Comparison of ENCODE assay signal across 12 cellular contexts in the genomic region with DNA sequence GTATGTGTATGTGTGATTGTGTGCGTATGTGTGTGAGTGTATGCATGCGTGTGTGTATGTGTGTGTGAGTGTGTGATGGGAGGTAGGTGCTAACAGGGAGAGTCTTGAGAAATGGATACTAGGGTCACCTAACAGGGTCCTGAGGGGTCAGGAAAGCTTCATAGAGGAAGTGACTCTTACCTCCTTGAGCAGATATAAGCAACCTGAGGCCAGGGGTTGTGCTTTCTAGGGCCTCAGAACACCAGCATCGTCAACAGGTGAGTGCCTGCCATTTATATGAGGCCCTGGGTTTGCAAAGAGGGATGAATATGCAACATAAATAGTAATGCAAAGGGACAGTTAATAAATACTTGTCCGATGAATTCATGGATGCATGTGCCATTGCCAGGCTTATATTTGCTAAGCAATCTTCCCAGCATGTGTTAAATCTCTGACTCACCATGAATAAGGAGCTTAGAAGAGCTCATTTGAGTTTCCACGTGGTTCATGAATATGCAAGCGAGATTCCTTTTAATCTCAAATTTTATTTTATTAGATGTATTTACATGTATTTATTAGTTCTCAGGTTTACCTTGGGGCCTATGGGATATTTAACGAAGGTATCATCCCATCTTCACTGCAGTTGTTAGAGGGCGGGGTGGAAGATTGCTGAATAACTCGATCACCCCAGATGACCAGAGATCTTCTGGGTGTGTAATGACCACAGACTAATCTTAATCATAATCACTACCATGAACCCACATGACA.
DNase-seq lines count a peak whose midpoint lies in the region; ATAC-seq and TF ChIP-seq lines count a peak whose summit lies in the region.
"Had no signal": no experiment of that assay in that cellular context is flagged by ENCODE, and none has a peak within 500 bp of the region (broad histone marks: within the 10 kb centered on the region; RNA-seq: fewer than 3 reads in every experiment).

No MANE protein-coding gene starts in this region.

- H3K14ac ChIP-seq in neuronal stem cell (ENCODE audit: low read length): no peak overlapping the region

- H3K23ac ChIP-seq in neuronal stem cell (ENCODE audit: low read depth, low read length, poor library complexity): no peak overlapping the region

- no peak for TF ChIP-seq CTCF in astrocyte of the spinal cord (IDR thresholded peaks at IDR 0.05; ENCODE audit: low read depth, low read length)

- no peak overlapping the region for H4K8ac ChIP-seq in neuronal stem cell (ENCODE audit: low read depth, low read length)

- H3K27me3 ChIP-seq in neuronal stem cell (ENCODE audit: control insufficient read depth in 3 of 3, insufficient read depth in 3 of 3, low read depth in 1 of 3, low read length in 3 of 3): no peaks in the 10 kb centered on the region

- ATAC-seq in HG03108 (IDR thresholded peaks at IDR 0.05; ENCODE audit: unreplicated experiment): no peak
- ATAC-seq in activated naive CD8-positive, alpha-beta T cell treated with anti-CD3 and anti-CD28 coated beads, Interleukin-2, amount 50 U/mL, for 24 hours: no peak

- no peak overlapping the region for H3K4me3 ChIP-seq in astrocyte of the spinal cord (ENCODE audit: low read depth, low read length)
- no peak overlapping the region for H3K4me3 ChIP-seq in neuronal stem cell (ENCODE audit: low read length in 2 of 2)
- H3K4me3 ChIP-seq: left ventricle myocardium inferior had no signal

- H3K27ac ChIP-seq in neuronal stem cell (replicated peaks; ENCODE audit: low read length): no peak overlapping the region
- H3K27ac ChIP-seq: left ventricle myocardium inferior had no signal

- no peak overlapping the region for H3K27ac Mint-ChIP-seq in activated naive CD8-positive, alpha-beta T cell treated with anti-CD3 and anti-CD28 coated beads, Interleukin-2, amount 50 U/mL, for 24 hours
- H3K27ac Mint-ChIP-seq: activated CD4-positive, alpha-beta memory T cell treated with anti-CD3 and anti-CD28 coated beads, Interleukin-2, amount 10 ng/mL, durations not matched to agents 7 days and 5 days; activated naive CD8-positive, alpha-beta T cell treated with anti-CD3 and anti-CD28 coated beads, Interleukin-2, amount 10 ng/mL, durations not matched to agents 7 days and 5 days had no signal

- no peak overlapping the region for H2BK15ac ChIP-seq in neuronal stem cell (ENCODE audit: low read length)

- H4K91ac ChIP-seq in neuronal stem cell (ENCODE audit: low read depth, low read length, poor library complexity): no peak overlapping the region

- peaks cover 3% of the 10 kb centered on the region for H3K27me3 Mint-ChIP-seq in activated naive CD8-positive, alpha-beta T cell treated with anti-CD3 and anti-CD28 coated beads, Interleukin-2, amount 50 U/mL, for 24 hours

- no peaks in the 10 kb centered on the region for H3K36me3 Mint-ChIP-seq in activated naive CD8-positive, alpha-beta T cell treated with anti-CD3 and anti-CD28 coated beads, Interleukin-2, amount 50 U/mL, for 24 hours (ENCODE audit: low read depth)
- H3K36me3 Mint-ChIP-seq: activated naive CD8-positive, alpha-beta T cell treated with anti-CD3 and anti-CD28 coated beads, Interleukin-2, amount 10 ng/mL, durations not matched to agents 7 days and 5 days had no signal

- 100% methylated on average over 2 of the region's 9 CpGs for WGBS in neuronal stem cell (ENCODE audit: extremely low coverage in 2 of 2, insufficient read length in 2 of 2, insufficient replicate concordance in 1 of 2), 2 donors

- no peak overlapping the region for H2BK5ac ChIP-seq in neuronal stem cell (ENCODE audit: low read length)

- in situ Hi-C loops in astrocyte of the spinal cord (cut with HindIII; ENCODE audit: low sequenced_read_pairs): no loop called here

- H2AFZ ChIP-seq in neuronal stem cell (ENCODE audit: low read length): no peak overlapping the region

- peak overlapping the region; percentile 43 for H2BK120ac ChIP-seq in neuronal stem cell (ENCODE audit: low read depth, low read length)

- no peaks in the 10 kb centered on the region for H3K36me3 ChIP-seq in neuronal stem cell (replicated peaks in 1 of 2; ENCODE audit: control insufficient read depth in 2 of 2, insufficient read depth in 2 of 2, low read length in 2 of 2)
- H3K36me3 ChIP-seq: left ventricle myocardium inferior had no signal

- no peaks in the 10 kb centered on the region for H3K9me3 Mint-ChIP-seq in activated naive CD8-positive, alpha-beta T cell treated with anti-CD3 and anti-CD28 coated beads, Interleukin-2, amount 50 U/mL, for 24 hours
- H3K9me3 Mint-ChIP-seq: activated CD4-positive, alpha-beta memory T cell treated with anti-CD3 and anti-CD28 coated beads, Interleukin-2, amount 10 ng/mL, durations not matched to agents 7 days and 5 days; activated naive CD8-positive, alpha-beta T cell treated with anti-CD3 and anti-CD28 coated beads, Interleukin-2, amount 10 ng/mL, durations not matched to agents 7 days and 5 days had no signal

- no peak overlapping the region for H3K4me3 Mint-ChIP-seq in activated naive CD8-positive, alpha-beta T cell treated with anti-CD3 and anti-CD28 coated beads, Interleukin-2, amount 50 U/mL, for 24 hours
- H3K4me3 Mint-ChIP-seq: activated CD4-positive, alpha-beta memory T cell treated with anti-CD3 and anti-CD28 coated beads, Interleukin-2, amount 10 ng/mL, durations not matched to agents 7 days and 5 days; activated naive CD8-positive, alpha-beta T cell treated with anti-CD3 and anti-CD28 coated beads, Interleukin-2, amount 10 ng/mL, durations not matched to agents 7 days and 5 days had no signal

- H3K4me2 ChIP-seq in neuronal stem cell (ENCODE audit: insufficient read depth, low read length, poor library complexity, severe bottlenecking): no peak overlapping the region

- H3K4me1 Mint-ChIP-seq in activated naive CD8-positive, alpha-beta T cell treated with anti-CD3 and anti-CD28 coated beads, Interleukin-2, amount 50 U/mL, for 24 hours: no peaks in the 10 kb centered on the region
- H3K4me1 Mint-ChIP-seq: activated CD4-positive, alpha-beta memory T cell treated with anti-CD3 and anti-CD28 coated beads, Interleukin-2, amount 10 ng/mL, durations not matched to agents 7 days and 5 days; activated naive CD8-positive, alpha-beta T cell treated with anti-CD3 and anti-CD28 coated beads, Interleukin-2, amount 10 ng/mL, durations not matched to agents 7 days and 5 days had no signal

- H3K4ac ChIP-seq in neuronal stem cell (ENCODE audit: low read length): no peak overlapping the region

- no peak overlapping the region for H2BK12ac ChIP-seq in neuronal stem cell (ENCODE audit: low read length)

- H3K18ac ChIP-seq in neuronal stem cell (ENCODE audit: low read length): no peak overlapping the region

- no peaks in the 10 kb centered on the region for H3K9me3 ChIP-seq in neuronal stem cell (replicated peaks in 1 of 2; ENCODE audit: control insufficient read depth in 2 of 2, insufficient read depth in 1 of 2, low read depth in 1 of 2, low read length in 2 of 2)
- H3K9me3 ChIP-seq: left ventricle myocardium inferior had no signal

- no peak overlapping the region for H2AK5ac ChIP-seq in neuronal stem cell (ENCODE audit: low read depth, low read length)

- no peaks in the 10 kb centered on the region for H3K79me1 ChIP-seq in neuronal stem cell (ENCODE audit: low read depth, low read length)

- peak overlapping the region; percentile 47 for H3K9ac ChIP-seq in neuronal stem cell (ENCODE audit: low read depth, low read length, poor library complexity)

- H3K4me1 ChIP-seq in neuronal stem cell (ENCODE audit: control insufficient read depth in 2 of 2, insufficient read depth in 1 of 2, low read depth in 1 of 2, low read length in 2 of 2): no peaks in the 10 kb centered on the region
- H3K4me1 ChIP-seq: left ventricle myocardium inferior had no signal

- DNase-seq in Daoy (ENCODE audit: low read depth) (peak; percentile 80), M059J (ENCODE audit: low read depth) (peak; percentile 88), astrocyte of the spinal cord (ENCODE audit: low read depth, low spot score) (peak; percentile 89), neuronal stem cell (ENCODE audit: low spot score) (no peak), mesenteric fat pad (ENCODE audit: low spot score) (no peak), T-helper 2 cell (no peak)
- no peak for DNase-seq in activated naive CD8-positive, alpha-beta T cell treated with anti-CD3 and anti-CD28 coated beads, Interleukin-2, amount 50 U/mL, for 24 hours
- DNase-seq: activated CD4-positive, alpha-beta memory T cell treated with anti-CD3 and anti-CD28 coated beads, Interleukin-2, amount 10 ng/mL, durations not matched to agents 7 days and 5 days; activated naive CD8-positive, alpha-beta T cell treated with anti-CD3 and anti-CD28 coated beads, Interleukin-2, amount 10 ng/mL, durations not matched to agents 7 days and 5 days; left ventricle myocardium inferior; NCI-H187 had no signal

Comparison
In these comparisons a context has a peak if more than half of its experiments do, and no peak if none do; other contexts are left out.
1. DNase-seq: peak in Daoy (single experiment), M059J (single experiment) and astrocyte of the spinal cord (single experiment); none in neuronal stem cell (single experiment), mesenteric fat pad (single experiment), activated naive CD8-positive, alpha-beta T cell treated with anti-CD3 and anti-CD28 coated beads, Interleukin-2, amount 50 U/mL, for 24 hours (single experiment) and T-helper 2 cell (0 of 5).